Comparison of ENCODE assay signal across 8 cellular contexts in the genomic region with DNA sequence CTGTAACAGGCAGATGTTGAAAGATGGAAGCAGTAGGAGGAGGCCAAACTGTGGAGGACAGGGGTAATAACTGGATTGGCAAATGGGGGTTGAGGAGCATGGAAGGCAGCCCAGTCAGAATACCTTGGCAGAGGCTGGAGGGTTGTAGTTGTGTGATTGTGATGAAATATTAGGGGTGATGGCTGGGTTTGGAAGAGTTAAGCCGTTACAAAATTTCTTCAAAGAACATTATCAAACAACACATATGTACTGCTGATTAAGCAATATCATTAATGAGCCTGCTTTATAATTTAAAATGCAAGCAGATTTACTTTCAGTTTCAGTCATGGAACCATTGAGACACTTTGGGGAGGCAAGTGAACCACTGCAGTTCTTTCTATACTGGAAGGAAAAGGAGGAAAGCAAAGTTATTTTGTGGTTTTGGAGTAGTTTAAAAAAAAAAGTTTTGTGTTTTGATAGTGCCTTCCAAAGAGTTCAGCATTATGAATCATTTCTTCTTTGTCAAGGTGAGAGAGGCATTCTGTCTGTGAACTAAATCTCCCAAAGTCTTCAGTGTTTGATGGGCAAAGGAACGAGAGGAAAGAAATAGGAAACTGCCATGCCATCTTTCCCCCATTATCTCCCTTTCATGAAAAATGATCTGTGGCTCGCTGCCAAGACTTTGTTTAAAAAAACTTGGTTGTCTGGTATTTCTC. TPM values are rescaled to one million over a fixed set of nuclear protein-coding genes. Genes with fewer than 3 reads are reported as not detected.
DNase-seq lines count a peak whose midpoint lies in the region; ATAC-seq and TF ChIP-seq lines count a peak whose summit lies in the region.

No MANE protein-coding gene starts in this region.

- peak; percentile 73 for ATAC-seq in activated CD8-positive, alpha-beta memory T cell treated with anti-CD3 and anti-CD28 coated beads, Interleukin-2, amount 10 ng/mL, durations not matched to agents 7 days and 5 days
- ATAC-seq in stimulated activated effector memory CD8-positive, alpha-beta T cell treated with anti-CD3 and anti-CD28 coated beads, Interleukin-12 subunit alpha, Interleukin-12 subunit beta, amount 100 ng/mL, for 72 hours: peak; percentile 37

- H3K27ac ChIP-seq in VCaP: peak overlapping the region; percentile 35

- no peaks in the 10 kb centered on the region for H3K9me3 Mint-ChIP-seq in activated CD8-positive, alpha-beta memory T cell treated with anti-CD3 and anti-CD28 coated beads, Interleukin-2, amount 10 ng/mL, durations not matched to agents 7 days and 5 days (ENCODE audit: low read depth)
- no peaks in the 10 kb centered on the region for H3K9me3 Mint-ChIP-seq in stimulated activated effector memory CD8-positive, alpha-beta T cell treated with anti-CD3 and anti-CD28 coated beads, Interleukin-12 subunit alpha, Interleukin-12 subunit beta, amount 100 ng/mL, for 72 hours

- CTCF ChIA-PET in activated CD8-positive, alpha-beta memory T cell treated with anti-CD3 and anti-CD28 coated beads, Interleukin-2, amount 10 ng/mL, durations not matched to agents 7 days and 5 days (lab: Charles Lee): no interaction called here

- peaks cover 8% of the 10 kb centered on the region for H3K36me3 Mint-ChIP-seq in activated CD8-positive, alpha-beta memory T cell treated with anti-CD3 and anti-CD28 coated beads, Interleukin-2, amount 10 ng/mL, durations not matched to agents 7 days and 5 days
- H3K36me3 Mint-ChIP-seq in stimulated activated effector memory CD8-positive, alpha-beta T cell treated with anti-CD3 and anti-CD28 coated beads, Interleukin-12 subunit alpha, Interleukin-12 subunit beta, amount 100 ng/mL, for 72 hours: peaks cover 17% of the 10 kb centered on the region

- no peak overlapping the region for H3K4me3 Mint-ChIP-seq in activated CD8-positive, alpha-beta memory T cell treated with anti-CD3 and anti-CD28 coated beads, Interleukin-2, amount 10 ng/mL, durations not matched to agents 7 days and 5 days
- H3K4me3 Mint-ChIP-seq in stimulated activated effector memory CD8-positive, alpha-beta T cell treated with anti-CD3 and anti-CD28 coated beads, Interleukin-12 subunit alpha, Interleukin-12 subunit beta, amount 100 ng/mL, for 72 hours: peak overlapping the region; percentile 8

- TF ChIP-seq CTCF in VCaP (conservative IDR thresholded peaks at IDR 0.05): no peak
- no peak for TF ChIP-seq CTCF in GM13977 (IDR thresholded peaks at IDR 0.05; ENCODE audit: extremely low read depth, insufficient read depth, missing control alignments)
- TF ChIP-seq CTCF in GM13976 (IDR thresholded peaks at IDR 0.05; ENCODE audit: borderline replicate concordance, control extremely low read depth, extremely low read depth, insufficient read depth, missing control alignments): no peak

- peaks cover 29% of the 10 kb centered on the region for H3K4me1 Mint-ChIP-seq in activated CD8-positive, alpha-beta memory T cell treated with anti-CD3 and anti-CD28 coated beads, Interleukin-2, amount 10 ng/mL, durations not matched to agents 7 days and 5 days
- peaks cover 74% of the 10 kb centered on the region for H3K4me1 Mint-ChIP-seq in stimulated activated effector memory CD8-positive, alpha-beta T cell treated with anti-CD3 and anti-CD28 coated beads, Interleukin-12 subunit alpha, Interleukin-12 subunit beta, amount 100 ng/mL, for 72 hours

- no peaks in the 10 kb centered on the region for H3K27me3 Mint-ChIP-seq in activated CD8-positive, alpha-beta memory T cell treated with anti-CD3 and anti-CD28 coated beads, Interleukin-2, amount 10 ng/mL, durations not matched to agents 7 days and 5 days

- in situ Hi-C loops in GM13977 (cut with MboI; ENCODE audit: low pct_unique_long_range_greater_than_20kb, low sequenced_read_pairs, unreplicated experiment) (no loop called here), GM13976 (cut with MboI; ENCODE audit: low sequenced_read_pairs, unreplicated experiment) (no loop called here)

- H3K27ac Mint-ChIP-seq in activated CD8-positive, alpha-beta memory T cell treated with anti-CD3 and anti-CD28 coated beads, Interleukin-2, amount 10 ng/mL, durations not matched to agents 7 days and 5 days: no peak overlapping the region
- peak overlapping the region; percentile 41 for H3K27ac Mint-ChIP-seq in stimulated activated effector memory CD8-positive, alpha-beta T cell treated with anti-CD3 and anti-CD28 coated beads, Interleukin-12 subunit alpha, Interleukin-12 subunit beta, amount 100 ng/mL, for 72 hours

- DNase-seq in activated CD8-positive, alpha-beta memory T cell treated with anti-CD3 and anti-CD28 coated beads, Interleukin-2, amount 10 ng/mL, durations not matched to agents 7 days and 5 days: no peak
- no peak for DNase-seq in activated CD8-positive, alpha-beta memory T cell treated with anti-CD3 and anti-CD28 coated beads for 24 hours
- DNase-seq in glomerular visceral epithelial cell (ENCODE audit: extremely low spot score) (peak; percentile 76), GM13977 (ENCODE audit: low spot score) (no peak), DMS153 treated with DMSO at 0.1 percent for 48 hours (lab: John Stamatoyannopoulos, UW; ENCODE audit: unreplicated experiment) (no peak), GM13976 (ENCODE audit: low spot score) (no peak)
- DNase-seq in stimulated activated effector memory CD8-positive, alpha-beta T cell treated with anti-CD3 and anti-CD28 coated beads, Interleukin-12 subunit alpha, Interleukin-12 subunit beta, amount 100 ng/mL, for 72 hours (ENCODE audit: low spot score in 2 of 2): no peak

RNA-seq across cellular contexts. Expression of a gene that starts 20.7 kb away (rescaled TPM):
- total RNA-seq in activated CD8-positive, alpha-beta memory T cell treated with anti-CD3 and anti-CD28 coated beads, Interleukin-2, amount 10 ng/mL, durations not matched to agents 7 days and 5 days: 10 to 100 TPM; 13.4 to 14.7 TPM
